ENCODE assay signal across 28 cellular contexts in the genomic region with DNA sequence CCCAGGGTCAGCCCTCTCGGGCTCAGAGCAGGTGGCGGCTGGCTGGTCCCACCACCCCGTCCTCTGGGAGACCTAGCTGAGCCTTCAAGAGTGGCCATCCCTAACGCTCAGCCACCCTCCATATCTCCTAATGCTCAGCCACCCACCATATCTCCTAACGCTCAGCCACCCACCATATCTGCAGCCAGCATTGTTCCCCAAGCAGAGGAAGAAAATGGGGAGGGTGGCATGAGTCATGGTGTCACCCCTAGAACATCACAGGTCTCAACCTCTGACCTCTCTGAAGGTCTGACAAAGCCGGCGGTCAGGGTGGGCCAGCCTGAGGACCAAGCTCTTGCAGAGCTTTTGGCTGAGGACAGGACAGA. TPM values are rescaled to one million over a fixed set of nuclear protein-coding genes. Genes with fewer than 3 reads are reported as not detected.
"Had no signal": no experiment of that assay in that cellular context is flagged by ENCODE, and none has a peak within 500 bp of the region (broad histone marks: within the 10 kb centered on the region; RNA-seq: fewer than 3 reads in every experiment).

No MANE protein-coding gene starts in this region.

- H3K4me1 ChIP-seq: colonic mucosa, foreskin keratinocyte, lower lobe of right lung, parathyroid adenoma, transverse colon, upper lobe of right lung had no signal

- H3K27ac ChIP-seq: colonic mucosa, epithelial cell of prostate, esophagus muscularis mucosa, foreskin keratinocyte, lower lobe of right lung, parathyroid adenoma, suprapubic skin, transverse colon, upper lobe of right lung, uterus had no signal

- H2AFZ ChIP-seq: parathyroid adenoma had no signal

- DNase-seq: colonic mucosa; effector CD8-positive, alpha-beta T cell; endodermal cell; foreskin keratinocyte; head of caudate nucleus; left ventricle myocardium superior; lower lobe of right lung; naive B cell; stimulated activated CD4-positive, alpha-beta T cell treated with anti-CD3 and anti-CD28 coated beads, Interleukin-12 subunit alpha, Interleukin-12 subunit beta, amount 100 ng/mL, for 4 hours; stimulated activated CD4-positive, alpha-beta T cell treated with anti-CD3 and anti-CD28 coated beads, Interleukin-1b, Interleukin-23, amount 100 ng/mL, for 48 hours; stimulated activated CD4-positive, alpha-beta T cell treated with anti-CD3 and anti-CD28 coated beads, Interleukin-4, amount 100 ng/mL, for 1 hour; stimulated activated CD8-positive, alpha-beta memory T cell treated with anti-CD3 and anti-CD28 coated beads, Interleukin-4, amount 100 ng/mL, for 48 hours; stimulated activated naive CD4-positive, alpha-beta T cell; stimulated activated naive CD8-positive, alpha-beta T cell treated with anti-CD3 and anti-CD28 coated beads, Interleukin-15, amount 100 ng/mL, for 72 hours; transverse colon; upper lobe of right lung; uterus had no signal

- FAIRE-seq: keratinocyte had no signal

- ATAC-seq: foreskin keratinocyte; left ventricle myocardium superior; lower lobe of right lung; sciatic nerve; stimulated activated naive CD8-positive, alpha-beta T cell treated with anti-CD3 and anti-CD28 coated beads, Interleukin-15, amount 100 ng/mL, for 72 hours; upper lobe of right lung had no signal

- H3K9ac ChIP-seq: parathyroid adenoma had no signal

- H3K9me3 ChIP-seq: colonic mucosa, esophagus muscularis mucosa, lower lobe of right lung, suprapubic skin, transverse colon, upper lobe of right lung, uterus had no signal

- H3K36me3 ChIP-seq: colonic mucosa, esophagus muscularis mucosa, lower lobe of right lung, suprapubic skin, transverse colon, upper lobe of right lung, uterus had no signal

- H3K79me2 ChIP-seq: parathyroid adenoma had no signal

- H3K4me3 ChIP-seq: colonic mucosa, esophagus muscularis mucosa, lower lobe of right lung, smooth muscle cell, suprapubic skin, transverse colon, upper lobe of right lung, uterus had no signal

- H3K4me2 ChIP-seq: smooth muscle cell had no signal

RNA-seq across cellular contexts. Expression of gene LHX3, which starts 14.7 kb away (rescaled TPM):
- total RNA-seq: colonic mucosa, endodermal cell, esophagus muscularis mucosa, fibroblast of lung, foreskin keratinocyte, left ventricle myocardium superior, lower lobe of right lung, mononuclear cell, osteoblast, progenitor cell of endocrine pancreas, sciatic nerve, smooth muscle cell, transverse colon, upper lobe of right lung, uterus had no signal
- polyA plus RNA-seq: fibroblast of lung, foreskin keratinocyte, keratinocyte, smooth muscle cell had no signal
